ENCODE assay signal across 10 cellular contexts in the genomic region with DNA sequence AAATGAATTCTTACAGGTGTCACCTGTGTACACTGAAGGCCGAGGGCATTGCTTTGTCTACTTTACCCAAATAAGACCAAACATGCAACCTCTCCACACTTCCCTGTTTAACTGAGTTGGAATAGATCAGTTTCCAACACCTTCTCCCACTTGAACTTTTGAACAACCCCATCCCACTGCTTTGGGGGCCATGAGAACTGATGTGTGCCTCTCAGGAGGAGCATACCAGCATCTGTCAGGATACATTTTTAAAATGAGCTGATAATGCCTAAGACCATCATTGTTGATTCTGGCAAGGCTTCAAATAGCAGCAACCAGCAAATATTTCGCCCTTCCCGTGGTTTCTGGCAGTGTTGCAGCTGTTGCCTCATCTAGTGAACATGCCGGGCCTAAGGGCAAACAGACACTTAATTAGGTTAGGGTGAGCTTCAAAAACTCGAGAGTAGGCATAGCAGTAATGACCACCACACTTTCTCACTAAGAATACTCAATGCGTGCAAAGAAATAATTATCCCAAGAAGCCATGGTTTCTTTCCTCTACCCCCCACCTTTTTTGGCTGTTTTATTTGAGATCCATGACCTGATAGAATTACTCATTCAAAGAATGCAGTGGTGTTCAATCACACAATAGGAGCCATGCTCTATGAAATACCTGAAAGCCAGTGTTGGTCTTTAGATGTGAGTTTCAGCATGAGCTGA.
DNase-seq lines count a peak whose midpoint lies in the region; ATAC-seq and TF ChIP-seq lines count a peak whose summit lies in the region.
"Had no signal": no experiment of that assay in that cellular context is flagged by ENCODE, and none has a peak within 500 bp of the region (broad histone marks: within the 10 kb centered on the region; RNA-seq: fewer than 3 reads in every experiment).

No MANE protein-coding gene starts in this region.

- no peak overlapping the region for H3K27ac ChIP-seq in esophagus squamous epithelium
- H3K27ac ChIP-seq: thoracic aorta had no signal

- H3K27ac Mint-ChIP-seq in activated CD8-positive, alpha-beta memory T cell treated with anti-CD3 and anti-CD28 coated beads, Interleukin-2, amount 10 ng/mL, durations not matched to agents 7 days and 5 days: no peak overlapping the region

- intact Hi-C loops in sciatic nerve (cut with DNase I) (no loop called here), esophagus squamous epithelium (cut with DNase I) (no loop called here)

- H3K4me3 ChIP-seq in esophagus squamous epithelium: no peak overlapping the region
- H3K4me3 ChIP-seq: thoracic aorta had no signal

- H3K36me3 ChIP-seq in esophagus squamous epithelium: no peaks in the 10 kb centered on the region
- H3K36me3 ChIP-seq: thoracic aorta had no signal

- peak; percentile 20 for DNase-seq in DMS153 (lab: John Stamatoyannopoulos, UW)
- no peak for DNase-seq in DMS153 treated with DMSO at 0.1 percent for 48 hours (lab: John Stamatoyannopoulos, UW; ENCODE audit: unreplicated experiment)
- DNase-seq in NCI-H446 treated with DMSO at 0.1 percent for 48 hours (lab: John Stamatoyannopoulos, UW): peak; percentile 80
- DNase-seq in dedifferentiated amniotic fluid mesenchymal stem cell (ENCODE audit: extremely low spot score): peak; percentile 92
- DNase-seq in sciatic nerve (ENCODE audit: low spot score): peak; percentile 72
- no peak for DNase-seq in inferior parietal cortex (ENCODE audit: extremely low spot score)
- DNase-seq in activated CD8-positive, alpha-beta memory T cell treated with anti-CD3 and anti-CD28 coated beads, Interleukin-2, amount 10 ng/mL, durations not matched to agents 7 days and 5 days: no peak
- DNase-seq in esophagus squamous epithelium (lab: John Stamatoyannopoulos, UW): no peak

- CTCF ChIA-PET in activated CD8-positive, alpha-beta memory T cell treated with anti-CD3 and anti-CD28 coated beads, Interleukin-2, amount 10 ng/mL, durations not matched to agents 7 days and 5 days (lab: Charles Lee): no interaction called here

- H3K9me3 Mint-ChIP-seq in activated CD8-positive, alpha-beta memory T cell treated with anti-CD3 and anti-CD28 coated beads, Interleukin-2, amount 10 ng/mL, durations not matched to agents 7 days and 5 days (ENCODE audit: low read depth): no peaks in the 10 kb centered on the region
- H3K9me3 Mint-ChIP-seq: central memory CD8-positive, alpha-beta T cell had no signal

- TF ChIP-seq POLR2A in esophagus squamous epithelium (IDR thresholded peaks at IDR 0.05): peak in 1 of 4 donors; percentile 19

- no peak overlapping the region for H3K4me3 Mint-ChIP-seq in activated CD8-positive, alpha-beta memory T cell treated with anti-CD3 and anti-CD28 coated beads, Interleukin-2, amount 10 ng/mL, durations not matched to agents 7 days and 5 days
- H3K4me3 Mint-ChIP-seq: central memory CD8-positive, alpha-beta T cell had no signal

- H3K36me3 Mint-ChIP-seq in activated CD8-positive, alpha-beta memory T cell treated with anti-CD3 and anti-CD28 coated beads, Interleukin-2, amount 10 ng/mL, durations not matched to agents 7 days and 5 days: no peaks in the 10 kb centered on the region

- no peak for TF ChIP-seq CTCF in esophagus squamous epithelium (IDR thresholded peaks at IDR 0.05)

- peaks cover 2% of the 10 kb centered on the region for H3K4me1 Mint-ChIP-seq in activated CD8-positive, alpha-beta memory T cell treated with anti-CD3 and anti-CD28 coated beads, Interleukin-2, amount 10 ng/mL, durations not matched to agents 7 days and 5 days
- H3K4me1 Mint-ChIP-seq: central memory CD8-positive, alpha-beta T cell had no signal

- WGBS in esophagus squamous epithelium, 2 donors: 32% methylated on average over 6 of the region's 6 CpGs

- H3K27me3 Mint-ChIP-seq in activated CD8-positive, alpha-beta memory T cell treated with anti-CD3 and anti-CD28 coated beads, Interleukin-2, amount 10 ng/mL, durations not matched to agents 7 days and 5 days: peaks cover 4% of the 10 kb centered on the region

- H3K9me3 ChIP-seq in esophagus squamous epithelium: no peaks in the 10 kb centered on the region
- H3K9me3 ChIP-seq: thoracic aorta had no signal

- peaks cover 0 to 13% (median 7%) of the 10 kb centered on the region in 3 donors for H3K4me1 ChIP-seq in esophagus squamous epithelium

- H3K27me3 ChIP-seq in esophagus squamous epithelium: no peaks in the 10 kb centered on the region

- ATAC-seq in sciatic nerve: peak; percentile 90
- no peak for ATAC-seq in activated CD8-positive, alpha-beta memory T cell treated with anti-CD3 and anti-CD28 coated beads, Interleukin-2, amount 10 ng/mL, durations not matched to agents 7 days and 5 days

Comparison
In these comparisons a context has a peak if more than half of its experiments do, and no peak if none do; other contexts are left out.
1. DNase-seq: peak in DMS153 (single experiment), NCI-H446 treated with DMSO at 0.1 percent for 48 hours (single experiment), dedifferentiated amniotic fluid mesenchymal stem cell (single experiment) and sciatic nerve (single experiment); none in DMS153 treated with DMSO at 0.1 percent for 48 hours (single experiment), inferior parietal cortex (single experiment), activated CD8-positive, alpha-beta memory T cell treated with anti-CD3 and anti-CD28 coated beads, Interleukin-2, amount 10 ng/mL, durations not matched to agents 7 days and 5 days (single experiment) and esophagus squamous epithelium (single experiment).